In the genomic region with DNA sequence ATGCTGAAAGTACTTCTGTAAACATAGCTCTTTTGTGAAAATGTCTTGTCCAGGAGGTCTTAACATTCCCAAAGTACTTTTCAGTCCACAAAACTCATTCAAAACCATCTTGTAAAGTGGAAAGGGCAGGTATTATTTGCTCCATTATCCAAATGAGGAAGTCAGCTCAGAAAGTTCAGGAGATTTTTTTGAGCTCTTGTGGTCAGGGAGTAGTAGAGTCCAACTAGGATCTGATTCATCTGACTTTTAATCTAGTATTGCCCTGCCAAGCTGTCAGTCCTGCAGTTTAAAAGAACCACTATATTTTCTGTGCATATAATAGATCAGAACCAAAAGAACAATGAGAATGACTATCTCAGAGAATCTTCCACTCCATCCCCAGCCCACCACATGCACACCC, we compare ENCODE assay signal across 21 cellular contexts.
DNase-seq lines count a peak whose midpoint lies in the region; ATAC-seq and TF ChIP-seq lines count a peak whose summit lies in the region.
"Had no signal": no experiment of that assay in that cellular context is flagged by ENCODE, and none has a peak within 500 bp of the region (broad histone marks: within the 10 kb centered on the region; RNA-seq: fewer than 3 reads in every experiment).

No MANE protein-coding gene starts in this region.

- no peaks in the 10 kb centered on the region for H4K20me1 ChIP-seq in MM.1S (ENCODE audit: insufficient read depth, low read length)

- H3K9me2 ChIP-seq in MM.1S (replicated peaks; ENCODE audit: insufficient read depth, low read length) = no peaks in the 10 kb centered on the region

- no peak overlapping the region for H2AFZ ChIP-seq in MM.1S (ENCODE audit: low read length)

- H3K9ac ChIP-seq in MM.1S (ENCODE audit: low read length) (no peak overlapping the region), adipocyte (ENCODE audit: low read length) (peak overlapping the region; percentile 10)

- no peaks in the 10 kb centered on the region for H3K36me3 ChIP-seq in MM.1S (replicated peaks; ENCODE audit: insufficient read depth, low read length)
- no peaks in the 10 kb centered on the region for H3K36me3 ChIP-seq in adipocyte (ENCODE audit: control insufficient read depth, insufficient read depth, low read length, severe bottlenecking)
- H3K36me3 ChIP-seq: SJSA1 had no signal

- no peak overlapping the region for H3K4me3 Mint-ChIP-seq in activated T-helper 2 cell treated with anti-CD3 and anti-CD28 coated beads, Interferon-gamma antibody, Interleukin-2, Interleukin-4, amounts not matched to agents 10 μg/mL and 5 μg/mL and 100 μg/mL, durations not matched to agents 14 hours and 24 hours and 36 hours (ENCODE audit: low read depth)
- H3K4me3 Mint-ChIP-seq: CD4-positive, CD25-positive, alpha-beta regulatory T cell; IgD-negative memory B cell had no signal

- no peaks in the 10 kb centered on the region for H3K9me3 Mint-ChIP-seq in activated T-helper 2 cell treated with anti-CD3 and anti-CD28 coated beads, Interferon-gamma antibody, Interleukin-2, Interleukin-4, amounts not matched to agents 10 μg/mL and 5 μg/mL and 100 μg/mL, durations not matched to agents 14 hours and 24 hours and 36 hours
- H3K9me3 Mint-ChIP-seq: CD4-positive, CD25-positive, alpha-beta regulatory T cell; IgD-negative memory B cell had no signal

- no peaks in the 10 kb centered on the region for H3K36me3 Mint-ChIP-seq in activated T-helper 2 cell treated with anti-CD3 and anti-CD28 coated beads, Interferon-gamma antibody, Interleukin-2, Interleukin-4, amounts not matched to agents 10 μg/mL and 5 μg/mL and 100 μg/mL, durations not matched to agents 14 hours and 24 hours and 36 hours (ENCODE audit: low read depth)
- H3K36me3 Mint-ChIP-seq: CD4-positive, CD25-positive, alpha-beta regulatory T cell; IgD-negative memory B cell had no signal

- DNase-seq in MM.1S = no peak
- DNase-seq in adipocyte (ENCODE audit: low read depth) = peak; percentile 12
- peak; percentile 43 for DNase-seq in fibroblast of the aortic adventitia (ENCODE audit: low read depth)
- no peak for DNase-seq in activated T-helper 2 cell treated with anti-CD3 and anti-CD28 coated beads, Interferon-gamma antibody, Interleukin-2, Interleukin-4, amounts not matched to agents 10 μg/mL and 5 μg/mL and 100 μg/mL, durations not matched to agents 14 hours and 24 hours and 36 hours (ENCODE audit: low spot score)
- DNase-seq in stimulated activated naive CD4-positive, alpha-beta T cell (lab: John Stamatoyannopoulos, UW) = no peak
- DNase-seq in HCEC 1CT = no peak
- DNase-seq: CD4-positive, CD25-positive, alpha-beta regulatory T cell; COR-L47; DND-41; Karpas-422; NCI-H1436; NCI-H2029; NCI-H345; NCI-H524; NCI-H774; NK-92 treated with Interleukin-12 subunit alpha and Interleukin-12 subunit beta, amount 100 ng/mL, for 24 hours; T-helper 1 cell had no signal

- H3K4me3 ChIP-seq in MM.1S (ENCODE audit: low read length) (peak overlapping the region; percentile 27; the same call in 1 of the 2 replicates), adipocyte (ENCODE audit: low read length) (no peak overlapping the region), fibroblast of the aortic adventitia (ENCODE audit: low read depth, low read length) (no peak overlapping the region)
- H3K4me3 ChIP-seq: SJSA1 had no signal

- TF ChIP-seq CTCF in MM.1S (IDR thresholded peaks at IDR 0.05; ENCODE audit: low read length) = no peak
- TF ChIP-seq CTCF in fibroblast of the aortic adventitia (IDR thresholded peaks at IDR 0.05; ENCODE audit: insufficient read depth, low read length) = no peak

- H3K27ac Mint-ChIP-seq in activated T-helper 2 cell treated with anti-CD3 and anti-CD28 coated beads, Interferon-gamma antibody, Interleukin-2, Interleukin-4, amounts not matched to agents 10 μg/mL and 5 μg/mL and 100 μg/mL, durations not matched to agents 14 hours and 24 hours and 36 hours = no peak overlapping the region
- H3K27ac Mint-ChIP-seq: CD4-positive, CD25-positive, alpha-beta regulatory T cell; IgD-negative memory B cell had no signal

- no peaks in the 10 kb centered on the region for H3F3A ChIP-seq in MM.1S (ENCODE audit: insufficient read depth, low read length)

- H3K27me3 Mint-ChIP-seq in activated T-helper 2 cell treated with anti-CD3 and anti-CD28 coated beads, Interferon-gamma antibody, Interleukin-2, Interleukin-4, amounts not matched to agents 10 μg/mL and 5 μg/mL and 100 μg/mL, durations not matched to agents 14 hours and 24 hours and 36 hours (ENCODE audit: low read depth) = peaks cover 9% of the 10 kb centered on the region

- no peak for ATAC-seq in GM19397 (IDR thresholded peaks at IDR 0.05; ENCODE audit: unreplicated experiment)
- ATAC-seq: Right ventricle myocardium inferior had no signal

- H3K9me3 ChIP-seq in MM.1S (replicated peaks; ENCODE audit: insufficient read depth, low read length) (no peaks in the 10 kb centered on the region), adipocyte (ENCODE audit: control insufficient read depth, low read length) (no peaks in the 10 kb centered on the region)
- H3K9me3 ChIP-seq: SJSA1 had no signal

- intact Hi-C loops in activated T-helper 2 cell treated with anti-CD3 and anti-CD28 coated beads, Interferon-gamma antibody, Interleukin-2, Interleukin-4, amounts not matched to agents 10 μg/mL and 5 μg/mL and 100 μg/mL, durations not matched to agents 14 hours and 24 hours and 36 hours (cut with micrococcal nuclease) = no loop called here

- H3K79me2 ChIP-seq in MM.1S (ENCODE audit: low read length) = no peaks in the 10 kb centered on the region

- no peaks in the 10 kb centered on the region for H3K4me1 ChIP-seq in MM.1S (ENCODE audit: low read length)
- H3K4me1 ChIP-seq in adipocyte (ENCODE audit: control insufficient read depth, insufficient read depth, low read length) = peaks cover 45% of the 10 kb centered on the region

- H3K27me3 ChIP-seq in MM.1S (replicated peaks; ENCODE audit: insufficient read depth, low read length) = no peaks in the 10 kb centered on the region
- H3K27me3 ChIP-seq in adipocyte (replicated peaks; ENCODE audit: control insufficient read depth, insufficient read depth, low read length) = no peaks in the 10 kb centered on the region

- H3K27ac ChIP-seq in MM.1S (ENCODE audit: low read length) = no peak overlapping the region
- H3K27ac ChIP-seq: SJSA1 had no signal

- peaks cover 13% of the 10 kb centered on the region for H3K4me1 Mint-ChIP-seq in activated T-helper 2 cell treated with anti-CD3 and anti-CD28 coated beads, Interferon-gamma antibody, Interleukin-2, Interleukin-4, amounts not matched to agents 10 μg/mL and 5 μg/mL and 100 μg/mL, durations not matched to agents 14 hours and 24 hours and 36 hours (ENCODE audit: low read depth)
- H3K4me1 Mint-ChIP-seq: IgD-negative memory B cell had no signal

- H3K4me2 ChIP-seq in MM.1S (ENCODE audit: low read depth, low read length) = peak overlapping the region; percentile 50

Comparison
In these comparisons a context has a peak if more than half of its experiments do, and no peak if none do; other contexts are left out.
1. DNase-seq: peak in adipocyte (single experiment) and fibroblast of the aortic adventitia (single experiment); none in MM.1S (single experiment), activated T-helper 2 cell treated with anti-CD3 and anti-CD28 coated beads, Interferon-gamma antibody, Interleukin-2, Interleukin-4, amounts not matched to agents 10 μg/mL and 5 μg/mL and 100 μg/mL, durations not matched to agents 14 hours and 24 hours and 36 hours (single experiment), stimulated activated naive CD4-positive, alpha-beta T cell (0 of 6) and HCEC 1CT (single experiment).